ENCODE assay signal across 1 cellular context in genomic region chr1:26529655-26530539, GRCh38.
TF ChIP-seq lines count a peak whose summit lies in the region.

RPS6KA1 (plus strand) TSS chr1:26529761; CDS start chr1:26529921, 160 bp downstream.

TF ChIP-seq in GM12878, 131 proteins besides CTCF, POLR2A, EP300 and RAD21 (continued from another document):
- no peak for TF ChIP-seq IRF5 (IDR thresholded peaks at IDR 0.05; ENCODE audit: borderline replicate concordance)
- no peak for TF ChIP-seq ZSCAN29 (IDR thresholded peaks at IDR 0.05)
- TF ChIP-seq NR2F1 (conservative IDR thresholded peaks at IDR 0.05) = peak; percentile 54
- peak; percentile 58; the same call in 1 of the 2 replicates for TF ChIP-seq SMARCA5 (IDR thresholded peaks at IDR 0.05)
- TF ChIP-seq ZNF207 (IDR thresholded peaks at IDR 0.05; ENCODE audit: borderline replicate concordance) = no peak
- TF ChIP-seq EGR1 (IDR thresholded peaks at IDR 0.05; ENCODE audit: borderline replicate concordance in 1 of 2, low read depth in 2 of 2, low read length in 2 of 2) = peak in 1 of 2 experiments; percentile 48; a peak in 1 of 3 replicates
- TF ChIP-seq BACH1 (IDR thresholded peaks at IDR 0.05; ENCODE audit: borderline replicate concordance) = peak; percentile 34; the same call in 1 of the 2 replicates
- TF ChIP-seq NKRF (conservative IDR thresholded peaks at IDR 0.05) = peak; percentile 79
- peak; percentile 56; the same call in 1 of the 2 replicates for TF ChIP-seq RFX5 (IDR thresholded peaks at IDR 0.05; ENCODE audit: low read depth, low read length)
- TF ChIP-seq BHLHE40 (IDR thresholded peaks at IDR 0.05; ENCODE audit: borderline replicate concordance in 1 of 2, low read depth in 2 of 2, low read length in 1 of 2) = peak in 1 of 2 experiments; percentile 55; a peak in 2 of 4 replicates
- peak; percentile 26; the same call in 1 of the 2 replicates for TF ChIP-seq MXI1 (IDR thresholded peaks at IDR 0.05; ENCODE audit: low read depth, low read length)
- peak; percentile 77 for TF ChIP-seq DPF2 (IDR thresholded peaks at IDR 0.05)
- TF ChIP-seq GATAD2B (conservative IDR thresholded peaks at IDR 0.05; ENCODE audit: low read depth) = peak; percentile 94
- TF ChIP-seq SIN3A (IDR thresholded peaks at IDR 0.05; ENCODE audit: low read depth, low read length) = 0 out of 2 replicates have a peak, but pooled peaks have one; percentile 52
- 0 out of 2 replicates have a peak, but pooled peaks have one; percentile 12 for TF ChIP-seq NR2C1 (IDR thresholded peaks at IDR 0.05)
- TF ChIP-seq ZNF687 (IDR thresholded peaks at IDR 0.05) = 0 out of 2 replicates have a peak, but pooled peaks have one; percentile 45
- TF ChIP-seq ASH2L (IDR thresholded peaks at IDR 0.05; ENCODE audit: borderline replicate concordance, low read depth) = no peak
- peak; percentile 58 for TF ChIP-seq IKZF1 (conservative IDR thresholded peaks at IDR 0.05)
- TF ChIP-seq E2F8 (IDR thresholded peaks at IDR 0.05; ENCODE audit: low read depth, partially characterized antibody) = no peak
- TF ChIP-seq LARP7 (IDR thresholded peaks at IDR 0.05) = peak; percentile 82
